ENCODE assay signal across 1 cellular context in the genomic region with DNA sequence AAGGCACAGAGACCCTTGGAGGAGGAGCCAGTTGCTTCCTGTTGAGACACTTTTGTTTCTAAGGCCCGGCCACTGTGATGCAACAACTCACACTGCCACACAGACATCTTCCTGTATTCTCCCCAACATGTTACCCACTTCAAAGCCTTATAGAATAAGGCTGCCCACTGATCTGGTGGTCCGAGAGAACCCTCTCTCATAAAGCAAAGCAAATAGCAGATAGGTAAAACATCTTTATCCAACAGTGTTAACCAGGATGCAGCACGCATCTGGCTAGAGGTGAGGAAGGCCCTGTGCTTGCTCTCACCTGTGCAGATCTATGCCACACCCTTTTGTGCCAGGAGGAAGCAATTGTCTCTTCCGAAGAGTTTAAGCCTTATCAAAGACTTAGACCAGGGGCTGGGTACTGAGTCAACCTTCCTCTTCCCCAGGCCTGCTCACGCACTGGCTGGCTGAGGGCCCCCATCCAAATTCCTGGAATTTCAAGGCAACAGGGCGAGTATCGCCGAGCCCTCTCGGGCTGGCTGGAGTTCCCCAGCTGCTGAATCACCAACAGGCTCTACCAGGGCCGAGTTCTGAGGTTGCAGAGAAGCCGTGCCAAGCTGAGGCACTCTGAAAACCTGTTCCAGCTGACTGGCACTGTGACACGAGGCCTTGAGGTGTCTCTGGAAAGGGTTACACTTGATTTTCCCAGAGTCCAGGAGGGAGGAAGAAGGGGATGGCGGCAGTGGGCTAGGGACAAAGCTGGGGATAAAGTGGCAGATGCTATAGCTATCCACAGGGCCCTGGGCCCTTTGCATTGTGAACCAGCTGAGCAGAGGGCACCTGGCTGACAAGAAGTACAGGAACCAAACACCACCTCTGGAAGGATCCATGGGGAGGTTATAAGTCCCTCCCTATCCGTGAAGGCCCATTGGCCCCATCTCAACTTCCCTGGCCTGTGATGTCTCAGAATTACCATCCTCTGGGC.
TF ChIP-seq lines count a peak whose summit lies in the region.

No MANE protein-coding gene starts in this region.

TF ChIP-seq in GM23338, 12 proteins besides CTCF, POLR2A, EP300 and RAD21 (continued from another document):
- TF ChIP-seq, protein P1, sequence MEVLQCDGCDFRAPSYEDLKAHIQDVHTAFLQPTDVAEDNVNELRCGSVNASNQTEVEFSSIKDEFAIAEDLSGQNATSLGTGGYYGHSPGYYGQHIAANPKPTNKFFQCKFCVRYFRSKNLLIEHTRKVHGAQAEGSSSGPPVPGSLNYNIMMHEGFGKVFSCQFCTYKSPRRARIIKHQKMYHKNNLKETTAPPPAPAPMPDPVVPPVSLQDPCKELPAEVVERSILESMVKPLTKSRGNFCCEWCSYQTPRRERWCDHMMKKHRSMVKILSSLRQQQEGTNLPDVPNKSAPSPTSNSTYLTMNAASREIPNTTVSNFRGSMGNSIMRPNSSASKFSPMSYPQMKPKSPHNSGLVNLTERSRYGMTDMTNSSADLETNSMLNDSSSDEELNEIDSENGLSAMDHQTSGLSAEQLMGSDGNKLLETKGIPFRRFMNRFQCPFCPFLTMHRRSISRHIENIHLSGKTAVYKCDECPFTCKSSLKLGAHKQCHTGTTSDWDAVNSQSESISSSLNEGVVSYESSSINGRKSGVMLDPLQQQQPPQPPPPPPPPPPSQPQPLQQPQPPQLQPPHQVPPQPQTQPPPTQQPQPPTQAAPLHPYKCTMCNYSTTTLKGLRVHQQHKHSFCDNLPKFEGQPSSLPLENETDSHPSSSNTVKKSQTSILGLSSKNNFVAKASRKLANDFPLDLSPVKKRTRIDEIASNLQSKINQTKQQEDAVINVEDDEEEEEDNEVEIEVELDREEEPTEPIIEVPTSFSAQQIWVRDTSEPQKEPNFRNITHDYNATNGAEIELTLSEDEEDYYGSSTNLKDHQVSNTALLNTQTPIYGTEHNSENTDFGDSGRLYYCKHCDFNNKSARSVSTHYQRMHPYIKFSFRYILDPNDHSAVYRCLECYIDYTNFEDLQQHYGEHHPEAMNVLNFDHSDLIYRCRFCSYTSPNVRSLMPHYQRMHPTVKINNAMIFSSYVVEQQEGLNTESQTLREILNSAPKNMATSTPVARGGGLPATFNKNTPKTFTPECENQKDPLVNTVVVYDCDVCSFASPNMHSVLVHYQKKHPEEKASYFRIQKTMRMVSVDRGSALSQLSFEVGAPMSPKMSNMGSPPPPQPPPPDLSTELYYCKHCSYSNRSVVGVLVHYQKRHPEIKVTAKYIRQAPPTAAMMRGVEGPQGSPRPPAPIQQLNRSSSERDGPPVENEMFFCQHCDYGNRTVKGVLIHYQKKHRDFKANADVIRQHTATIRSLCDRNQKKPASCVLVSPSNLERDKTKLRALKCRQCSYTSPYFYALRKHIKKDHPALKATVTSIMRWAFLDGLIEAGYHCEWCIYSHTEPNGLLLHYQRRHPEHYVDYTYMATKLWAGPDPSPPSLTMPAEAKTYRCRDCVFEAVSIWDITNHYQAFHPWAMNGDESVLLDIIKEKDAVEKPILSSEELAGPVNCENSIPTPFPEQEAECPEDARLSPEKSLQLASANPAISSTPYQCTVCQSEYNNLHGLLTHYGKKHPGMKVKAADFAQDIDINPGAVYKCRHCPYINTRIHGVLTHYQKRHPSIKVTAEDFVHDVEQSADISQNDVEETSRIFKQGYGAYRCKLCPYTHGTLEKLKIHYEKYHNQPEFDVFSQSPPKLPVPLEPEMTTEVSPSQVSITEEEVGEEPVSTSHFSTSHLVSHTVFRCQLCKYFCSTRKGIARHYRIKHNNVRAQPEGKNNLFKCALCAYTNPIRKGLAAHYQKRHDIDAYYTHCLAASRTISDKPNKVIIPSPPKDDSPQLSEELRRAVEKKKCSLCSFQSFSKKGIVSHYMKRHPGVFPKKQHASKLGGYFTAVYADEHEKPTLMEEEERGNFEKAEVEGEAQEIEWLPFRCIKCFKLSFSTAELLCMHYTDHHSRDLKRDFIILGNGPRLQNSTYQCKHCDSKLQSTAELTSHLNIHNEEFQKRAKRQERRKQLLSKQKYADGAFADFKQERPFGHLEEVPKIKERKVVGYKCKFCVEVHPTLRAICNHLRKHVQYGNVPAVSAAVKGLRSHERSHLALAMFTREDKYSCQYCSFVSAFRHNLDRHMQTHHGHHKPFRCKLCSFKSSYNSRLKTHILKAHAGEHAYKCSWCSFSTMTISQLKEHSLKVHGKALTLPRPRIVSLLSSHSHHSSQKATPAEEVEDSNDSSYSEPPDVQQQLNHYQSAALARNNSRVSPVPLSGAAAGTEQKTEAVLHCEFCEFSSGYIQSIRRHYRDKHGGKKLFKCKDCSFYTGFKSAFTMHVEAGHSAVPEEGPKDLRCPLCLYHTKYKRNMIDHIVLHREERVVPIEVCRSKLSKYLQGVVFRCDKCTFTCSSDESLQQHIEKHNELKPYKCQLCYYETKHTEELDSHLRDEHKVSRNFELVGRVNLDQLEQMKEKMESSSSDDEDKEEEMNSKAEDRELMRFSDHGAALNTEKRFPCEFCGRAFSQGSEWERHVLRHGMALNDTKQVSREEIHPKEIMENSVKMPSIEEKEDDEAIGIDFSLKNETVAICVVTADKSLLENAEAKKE (CRISPR knock-in tag; IDR thresholded peaks at IDR 0.05), result no peak
- TF ChIP-seq POLR2AphosphoS5 (IDR thresholded peaks at IDR 0.05; ENCODE audit: low read depth), result no peak
- TF ChIP-seq JUNB (IDR thresholded peaks at IDR 0.05; ENCODE audit: unreplicated experiment), result no peak
- TF ChIP-seq EZH2 (IDR thresholded peaks at IDR 0.05; ENCODE audit: low read depth, unreplicated experiment), result no peak
